In the genomic region with DNA sequence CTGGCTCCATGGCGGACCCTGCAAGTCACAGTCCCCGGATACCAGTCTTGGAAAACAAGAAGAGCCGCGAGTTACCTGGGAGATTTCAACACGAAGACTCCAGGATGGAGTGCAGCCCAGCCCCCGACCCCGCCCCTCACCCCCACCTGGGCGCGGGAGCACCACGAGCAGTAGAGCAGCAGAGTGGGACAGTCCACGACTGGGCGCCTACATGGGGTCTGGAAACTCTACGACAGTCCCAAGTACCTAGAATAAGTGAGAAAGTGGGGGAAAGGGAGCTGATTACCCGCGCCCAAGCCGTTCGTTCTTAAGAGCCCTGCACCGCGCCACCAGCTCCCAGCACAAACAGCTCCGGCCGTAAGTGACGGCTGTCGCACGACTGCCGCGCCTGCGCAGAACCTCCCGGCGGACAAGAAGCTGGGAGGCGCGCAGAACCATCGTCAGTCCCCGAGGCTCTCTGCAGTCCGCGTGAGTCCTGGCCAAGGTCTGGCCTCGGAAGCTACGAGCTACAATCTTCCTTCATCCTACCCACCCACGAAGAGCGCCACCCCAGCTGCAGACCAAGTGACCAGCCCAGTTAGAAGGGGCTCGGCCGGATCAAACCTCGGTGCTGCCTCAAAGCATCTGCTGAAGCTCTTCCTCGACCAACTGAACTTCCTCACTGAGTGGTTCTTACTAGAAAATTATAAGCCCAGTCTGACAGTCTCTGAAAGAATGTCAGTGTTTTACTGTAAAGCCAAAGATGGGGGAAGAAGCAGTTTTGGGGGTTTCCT, we compare ENCODE assay signal across 8 cellular contexts. TPM values are rescaled to one million over a fixed set of nuclear protein-coding genes. Genes with fewer than 3 reads are reported as not detected.
DNase-seq lines count a peak whose midpoint lies in the region; TF ChIP-seq lines count a peak whose summit lies in the region.

DPY30 (minus strand) TSS at position 359 of the 773 bp plus-strand sequence; CDS start at position 10, 349 bp downstream.

- peak; percentile 48 for DNase-seq in GM04503 (ENCODE audit: low read depth)
- peak; percentile 73 for DNase-seq in HFF-Myc (ENCODE audit: extremely low read depth, low read depth)
- DNase-seq in NAMALWA (ENCODE audit: low spot score), result peak; percentile 95
- DNase-seq in SK-MEL-5 (ENCODE audit: low read depth, low spot score), result peak; percentile 96
- DNase-seq in activated naive CD4-positive, alpha-beta T cell (lab: John Stamatoyannopoulos, UW), result peak; percentile 63 to 85 (median 78)
- peak; percentile 90 for DNase-seq in foreskin melanocyte
- DNase-seq in stromal cell of bone marrow (ENCODE audit: low read depth), result peak; percentile 83

- peak within 1 kb of the TSS; percentile 46 for H2AFZ ChIP-seq in neuron (ENCODE audit: low read depth, low read length)

- H3K9me3 ChIP-seq in neuron (ENCODE audit: low read length), result no peaks in the 10 kb centered on the region

- H3K4me3 ChIP-seq in HFF-Myc (replicated peaks; ENCODE audit: low read depth, low read length) (peak within 1 kb of the TSS; percentile 88), neuron (ENCODE audit: low read length) (peak within 1 kb of the TSS; percentile 82)

- no peak for TF ChIP-seq CTCF in HFF-Myc (IDR thresholded peaks at IDR 0.05; ENCODE audit: low read depth, low read length, missing control alignments)

- H3K36me3 ChIP-seq in neuron (ENCODE audit: insufficient read depth, low read length), result peaks cover 10% of the 10 kb centered on the region

- in situ Hi-C loops in SK-MEL-5 (cut with HindIII; ENCODE audit: low pct_unique_long_range_greater_than_20kb, low sequenced_read_pairs), result no loop called here

- peaks cover 5% of the 10 kb centered on the region for H3K4me1 ChIP-seq in neuron (ENCODE audit: insufficient read depth, low read length)

- no peaks in the 10 kb centered on the region for H3K27me3 ChIP-seq in neuron (ENCODE audit: insufficient read depth, low read length)

RNA-seq across cellular contexts. Expression of gene DPY30, which starts in this region (rescaled TPM):
- total RNA-seq in SK-MEL-5 (2014; rRNA removed; shearing (Covaris generic)), result 96.3 and 110 TPM in 2 replicates
- 47.9 and 71.2 TPM in 2 replicates for polyA plus RNA-seq in SK-MEL-5 (2015; cell fraction: cytosol; rRNA removed)
- polyA plus RNA-seq in SK-MEL-5 (2015; cell fraction: nucleus; rRNA removed), result 16.7 and 23.0 TPM in 2 replicates

Comparison
In these comparisons a context has a peak if more than half of its experiments do, and no peak if none do; other contexts are left out.
1. Peak in every context shown above with its lines: DNase-seq and H3K4me3 ChIP-seq.